Comparison of ENCODE assay signal across 16 cellular contexts in genomic region chr5:148416921-148417320, GRCh38. TPM values are rescaled to one million over a fixed set of nuclear protein-coding genes. Genes with fewer than 3 reads are reported as not detected.
DNase-seq lines count a peak whose midpoint lies in the region; ATAC-seq and TF ChIP-seq lines count a peak whose summit lies in the region.
"Had no signal": no experiment of that assay in that cellular context is flagged by ENCODE, and none has a peak within 500 bp of the region (broad histone marks: within the 10 kb centered on the region; RNA-seq: fewer than 3 reads in every experiment).

No MANE protein-coding gene starts in this region.

- H3K4me1 ChIP-seq in GM23248 (ENCODE audit: insufficient read depth) (peaks cover 10% of the 10 kb centered on the region), heart right ventricle (peaks cover 0 to 31% (median 4%) of the 10 kb centered on the region in 9 donors), skeletal muscle satellite cell (ENCODE audit: control insufficient read depth, insufficient read depth, low read length) (peaks cover 12% of the 10 kb centered on the region)

- H3K9me2 ChIP-seq in GM23248 (ENCODE audit: insufficient read depth), result no peaks in the 10 kb centered on the region

- no peaks in the 10 kb centered on the region for H3K27me3 ChIP-seq in GM23248 (replicated peaks; ENCODE audit: insufficient read depth)
- H3K27me3 ChIP-seq in heart right ventricle, result no peaks in the 10 kb centered on the region
- H3K27me3 ChIP-seq in skeletal muscle satellite cell (ENCODE audit: control insufficient read depth, insufficient read depth, low read length), result no peaks in the 10 kb centered on the region
- H3K27me3 ChIP-seq: hepatocyte had no signal

- peaks cover 17% of the 10 kb centered on the region for H3F3A ChIP-seq in GM23248 (ENCODE audit: insufficient read depth)

- ATAC-seq in heart right ventricle (peak in 7 of 8 donors; percentile 25 to 80 (median 71)), HG02870 (IDR thresholded peaks at IDR 0.05; ENCODE audit: unreplicated experiment) (no peak)
- ATAC-seq: K562, left lobe of liver had no signal

- H4K20me1 ChIP-seq in GM23248 (ENCODE audit: insufficient read depth), result no peaks in the 10 kb centered on the region

- H3K9ac ChIP-seq in GM23248 (peak overlapping the region; percentile 57), skeletal muscle satellite cell (ENCODE audit: low read depth, low read length) (peak overlapping the region; percentile 20)

- in situ Hi-C loops in GM23248 (cut with MboI), result no loop called here
- in situ Hi-C loops in astrocyte of the spinal cord (cut with HindIII; ENCODE audit: low sequenced_read_pairs), result no loop called here

- H3K36me3 ChIP-seq in GM23248 (ENCODE audit: low read depth), result peaks cover 73% of the 10 kb centered on the region
- peaks cover 0 to 100% (median 27%) of the 10 kb centered on the region in 9 donors for H3K36me3 ChIP-seq in heart right ventricle
- H3K36me3 ChIP-seq in skeletal muscle satellite cell (ENCODE audit: insufficient read depth, low read length), result peaks cover 78% of the 10 kb centered on the region

- H3K9me3 ChIP-seq in GM23248 (ENCODE audit: low read depth) (no peaks in the 10 kb centered on the region), heart right ventricle (no peaks in the 10 kb centered on the region), skeletal muscle satellite cell (replicated peaks; ENCODE audit: low read length) (no peaks in the 10 kb centered on the region)

- TF ChIP-seq CTCF in astrocyte of the spinal cord (IDR thresholded peaks at IDR 0.05; ENCODE audit: low read depth, low read length), result no peak
- no peak for TF ChIP-seq CTCF in heart right ventricle (IDR thresholded peaks at IDR 0.05)

- no peak overlapping the region for H2AFZ ChIP-seq in GM23248
- H2AFZ ChIP-seq: hepatocyte had no signal

- H3K4me3 ChIP-seq in GM23248 (no peak overlapping the region), astrocyte of the spinal cord (ENCODE audit: low read depth, low read length) (no peak overlapping the region), heart right ventricle (no peak overlapping the region), skeletal muscle satellite cell (ENCODE audit: low read length) (no peak overlapping the region)
- H3K4me3 ChIP-seq: hepatocyte, K562, smooth muscle cell had no signal

- no peaks in the 10 kb centered on the region for H3K79me2 ChIP-seq in GM23248 (ENCODE audit: insufficient read depth)
- H3K79me2 ChIP-seq: hepatocyte had no signal

- DNase-seq in GM23248 (peak; percentile 86), astrocyte of the spinal cord (ENCODE audit: low read depth, low spot score) (peak; percentile 75), heart right ventricle (no peak), NCI-H2107 treated with DMSO at 0.1 percent for 48 hours (lab: John Stamatoyannopoulos, UW; ENCODE audit: unreplicated experiment) (no peak), Kasumi-1 (lab: John Stamatoyannopoulos, UW) (no peak)
- no peak for DNase-seq in stimulated activated CD4-positive, alpha-beta T cell treated with anti-CD3 and anti-CD28 coated beads, Interleukin-15, amount 100 ng/mL, for 24 hours
- DNase-seq: CD8-positive, alpha-beta memory T cell; NCI-H146; NCI-H774; nephron progenitor cell had no signal

- H3K27ac ChIP-seq in GM23248 (peak overlapping the region; percentile 88), heart right ventricle (peak overlapping the region in 9 of 10 donors; percentile 5 to 80 (median 57))
- H3K27ac ChIP-seq: hepatocyte had no signal

- H3K4me2 ChIP-seq in GM23248 (ENCODE audit: unreplicated experiment) (peak overlapping the region; percentile 24), skeletal muscle satellite cell (ENCODE audit: low read length) (no peak overlapping the region)
- H3K4me2 ChIP-seq: smooth muscle cell had no signal

- intact Hi-C loops in heart right ventricle (cut with DNase I), result no loop called here

- WGBS in GM23248 (ENCODE audit: low coverage in 1 of 2, low lambda C conversion rate in 2 of 2, missing lambda C conversion rate in 2 of 2), 2 experiments, result 59 to 60% methylated on average over 7 of the region's 7 CpGs
- 52 to 61% methylated on average over 7 of the region's 7 CpGs for WGBS in heart right ventricle, 2 donors

RNA-seq across cellular contexts. Expression of gene FBXO38, which starts 33.2 kb away (rescaled TPM):
- 42.9 and 55.3 TPM in 2 replicates for total RNA-seq in GM23248 (2014; rRNA removed; shearing (Covaris generic))
- polyA plus RNA-seq in GM23248 (2016; fragmentation: Nextera tagmentation; extraction: Ambion mirVana) (16.7 and 17.1 TPM in 2 replicates), heart right ventricle (10 to 100 TPM; 10.2 to 15.0 TPM)
- 10 to 100 TPM; 31.7 to 66.4 (median 48.4) TPM for total RNA-seq in heart right ventricle
- 31.0 and 47.9 TPM in 2 replicates for total RNA-seq in skeletal muscle satellite cell (2012; rRNA removed)

Comparison
In these comparisons a context has a peak if more than half of its experiments do, and no peak if none do; other contexts are left out.
1. DNase-seq: peak in GM23248 (single experiment) and astrocyte of the spinal cord (single experiment); none in heart right ventricle (0 of 2), NCI-H2107 treated with DMSO at 0.1 percent for 48 hours (single experiment), Kasumi-1 (0 of 2) and stimulated activated CD4-positive, alpha-beta T cell treated with anti-CD3 and anti-CD28 coated beads, Interleukin-15, amount 100 ng/mL, for 24 hours (single experiment).